In genomic region chr1:46110521-46110920, GRCh38 we compare ENCODE assay signal across 13 cellular contexts.
"Had no signal": no experiment of that assay in that cellular context is flagged by ENCODE, and none has a peak within 500 bp of the region (broad histone marks: within the 10 kb centered on the region; RNA-seq: fewer than 3 reads in every experiment).

No MANE protein-coding gene starts in this region.

- H3K27ac ChIP-seq: body of pancreas had no signal

- H3K27me3 ChIP-seq: body of pancreas had no signal

- H3K4me3 ChIP-seq: body of pancreas had no signal

- H3K9me3 ChIP-seq: body of pancreas had no signal

- DNase-seq: activated CD4-positive, alpha-beta T cell treated with anti-CD3 and anti-CD28 coated beads for 4 hours; activated CD8-positive, alpha-beta memory T cell treated with anti-CD3 and anti-CD28 coated beads, Interleukin-2, amount 50 U/mL, for 4 hours; activated CD8-positive, alpha-beta T cell treated with anti-CD3 and anti-CD28 coated beads for 36 hours; aorta; body of pancreas; MM.1S; NCI-H1105; NCI-H1436; NCI-H1694 treated with DMSO at 0.1 percent for 48 hours; NCI-H2029 treated with DMSO at 0.1 percent for 48 hours; NCI-H524; SHP77 treated with DMSO at 0.1 percent for 48 hours had no signal

- H3K4me1 ChIP-seq: body of pancreas had no signal

- ATAC-seq: activated CD4-positive, CD25-positive, alpha-beta regulatory T cell treated with anti-CD3 and anti-CD28 coated beads, Interleukin-2, amount 50 U/mL, for 24 hours; activated CD8-positive, alpha-beta T cell treated with anti-CD3 and anti-CD28 coated beads for 36 hours; body of pancreas had no signal
